ENCODE assay signal across 1 cellular context in the genomic region with DNA sequence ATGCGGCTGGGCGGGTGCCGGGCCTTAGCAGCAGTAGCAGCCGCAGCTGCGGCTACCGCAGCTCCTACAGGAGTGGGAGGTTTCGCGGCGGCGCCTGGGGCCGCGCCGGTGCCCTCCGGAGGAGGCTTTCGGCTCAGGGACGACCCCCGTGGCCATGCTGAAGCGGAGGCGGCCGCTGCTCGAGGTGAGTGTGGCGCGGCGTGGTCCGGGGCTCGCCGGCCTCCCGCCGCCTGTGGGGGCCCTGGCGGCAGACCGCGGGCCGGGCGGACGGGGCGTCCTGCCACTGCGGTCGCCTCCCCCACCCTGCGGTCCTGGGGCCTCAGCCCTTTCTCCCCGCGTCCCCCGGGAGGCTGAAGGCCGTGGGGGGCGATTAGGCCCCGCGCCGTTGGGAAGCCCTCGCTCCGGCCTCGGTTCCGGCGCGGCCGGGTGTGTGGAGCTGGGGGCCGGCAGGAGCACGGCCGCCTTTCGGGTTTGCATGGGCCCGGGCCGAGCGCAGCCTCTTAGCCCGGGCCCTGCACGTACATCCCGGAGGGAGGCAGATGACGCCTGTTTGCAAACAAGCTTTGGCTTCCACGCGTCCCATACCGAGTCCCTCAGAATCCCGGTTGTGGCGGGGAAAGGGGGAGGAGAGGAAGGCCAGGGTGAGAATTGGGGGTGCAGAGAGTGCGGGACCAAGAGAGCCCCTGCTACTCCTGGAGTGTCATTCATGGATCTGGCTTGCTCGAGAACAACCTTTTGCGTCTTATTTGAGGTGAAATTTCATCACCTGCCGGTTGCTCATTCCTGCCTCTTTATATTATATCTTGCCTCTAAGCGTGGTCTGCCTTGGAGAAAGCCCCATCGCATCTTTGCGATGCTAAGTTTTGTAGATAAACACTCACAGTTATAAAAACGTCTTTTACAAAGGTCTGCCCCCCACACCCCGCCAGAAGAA.
TF ChIP-seq lines count a peak whose summit lies in the region.

No MANE protein-coding gene starts in this region.

TF ChIP-seq in WTC11, 78 proteins besides CTCF, POLR2A, EP300 and RAD21 (continued from another document):
- TF ChIP-seq, protein P1, sequence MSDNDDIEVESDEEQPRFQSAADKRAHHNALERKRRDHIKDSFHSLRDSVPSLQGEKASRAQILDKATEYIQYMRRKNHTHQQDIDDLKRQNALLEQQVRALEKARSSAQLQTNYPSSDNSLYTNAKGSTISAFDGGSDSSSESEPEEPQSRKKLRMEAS (CRISPR knock-in tag; IDR thresholded peaks at IDR 0.05) = no peak
- TF ChIP-seq ELF4 (CRISPR knock-in tag; IDR thresholded peaks at IDR 0.05; ENCODE audit: low read depth) (0 out of 2 replicates have a peak, but pooled peaks have one; percentile 14), ZNF232 (CRISPR knock-in tag; IDR thresholded peaks at IDR 0.05) (no peak)
- TF ChIP-seq, protein P2, sequence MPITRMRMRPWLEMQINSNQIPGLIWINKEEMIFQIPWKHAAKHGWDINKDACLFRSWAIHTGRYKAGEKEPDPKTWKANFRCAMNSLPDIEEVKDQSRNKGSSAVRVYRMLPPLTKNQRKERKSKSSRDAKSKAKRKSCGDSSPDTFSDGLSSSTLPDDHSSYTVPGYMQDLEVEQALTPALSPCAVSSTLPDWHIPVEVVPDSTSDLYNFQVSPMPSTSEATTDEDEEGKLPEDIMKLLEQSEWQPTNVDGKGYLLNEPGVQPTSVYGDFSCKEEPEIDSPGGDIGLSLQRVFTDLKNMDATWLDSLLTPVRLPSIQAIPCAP (CRISPR knock-in tag; IDR thresholded peaks at IDR 0.05) = no peak; the same call in 1 of the 2 replicates
- TF ChIP-seq, protein P3, sequence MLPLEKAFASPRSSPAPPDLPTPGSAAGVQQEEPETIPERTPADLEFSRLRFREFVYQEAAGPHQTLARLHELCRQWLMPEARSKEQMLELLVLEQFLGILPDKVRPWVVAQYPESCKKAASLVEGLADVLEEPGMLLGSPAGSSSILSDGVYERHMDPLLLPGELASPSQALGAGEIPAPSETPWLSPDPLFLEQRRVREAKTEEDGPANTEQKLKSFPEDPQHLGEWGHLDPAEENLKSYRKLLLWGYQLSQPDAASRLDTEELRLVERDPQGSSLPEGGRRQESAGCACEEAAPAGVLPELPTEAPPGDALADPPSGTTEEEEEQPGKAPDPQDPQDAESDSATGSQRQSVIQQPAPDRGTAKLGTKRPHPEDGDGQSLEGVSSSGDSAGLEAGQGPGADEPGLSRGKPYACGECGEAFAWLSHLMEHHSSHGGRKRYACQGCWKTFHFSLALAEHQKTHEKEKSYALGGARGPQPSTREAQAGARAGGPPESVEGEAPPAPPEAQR (CRISPR knock-in tag; IDR thresholded peaks at IDR 0.05) = no peak
- TF ChIP-seq, protein P4, sequence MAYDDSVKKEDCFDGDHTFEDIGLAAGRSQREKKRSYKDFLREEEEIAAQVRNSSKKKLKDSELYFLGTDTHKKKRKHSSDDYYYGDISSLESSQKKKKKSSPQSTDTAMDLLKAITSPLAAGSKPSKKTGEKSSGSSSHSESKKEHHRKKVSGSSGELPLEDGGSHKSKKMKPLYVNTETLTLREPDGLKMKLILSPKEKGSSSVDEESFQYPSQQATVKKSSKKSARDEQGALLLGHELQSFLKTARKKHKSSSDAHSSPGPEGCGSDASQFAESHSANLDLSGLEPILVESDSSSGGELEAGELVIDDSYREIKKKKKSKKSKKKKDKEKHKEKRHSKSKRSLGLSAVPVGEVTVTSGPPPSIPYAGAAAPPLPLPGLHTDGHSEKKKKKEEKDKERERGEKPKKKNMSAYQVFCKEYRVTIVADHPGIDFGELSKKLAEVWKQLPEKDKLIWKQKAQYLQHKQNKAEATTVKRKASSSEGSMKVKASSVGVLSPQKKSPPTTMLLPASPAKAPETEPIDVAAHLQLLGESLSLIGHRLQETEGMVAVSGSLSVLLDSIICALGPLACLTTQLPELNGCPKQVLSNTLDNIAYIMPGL (CRISPR knock-in tag; IDR thresholded peaks at IDR 0.05) = peak; percentile 13; the same call in 1 of the 2 replicates
